ENCODE assay signal across 18 cellular contexts in the genomic region with DNA sequence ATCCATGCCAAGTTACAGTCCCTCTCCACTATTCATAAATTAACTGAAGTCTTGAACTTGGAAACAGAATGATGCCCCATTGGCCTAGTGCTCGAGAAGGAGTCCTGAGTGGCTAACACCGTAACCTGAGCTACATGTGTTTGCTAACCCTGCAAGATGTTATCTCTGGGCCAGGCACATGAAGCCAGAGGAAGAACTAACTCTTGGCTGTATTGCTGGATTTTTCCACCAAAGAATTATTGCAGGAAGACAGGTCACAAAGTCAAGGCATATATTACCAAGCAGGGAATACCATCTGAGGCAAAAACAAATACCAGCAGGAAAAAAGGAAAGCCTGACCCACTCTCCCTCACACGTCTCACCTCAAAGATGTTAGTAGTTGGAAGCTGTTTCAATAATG.
"Had no signal": no experiment of that assay in that cellular context is flagged by ENCODE, and none has a peak within 500 bp of the region (broad histone marks: within the 10 kb centered on the region; RNA-seq: fewer than 3 reads in every experiment).

No MANE protein-coding gene starts in this region.

- DNase-seq: activated CD4-positive, alpha-beta T cell treated with anti-CD3 and anti-CD28 coated beads for 36 hours; activated CD4-positive, alpha-beta T cell treated with anti-CD3 and anti-CD28 coated beads, Interleukin-2, amount 50 U/mL, for 4 hours; activated CD8-positive, alpha-beta memory T cell treated with anti-CD3 and anti-CD28 coated beads for 24 hours; activated CD8-positive, alpha-beta memory T cell treated with anti-CD3 and anti-CD28 coated beads, Interleukin-2, amount 50 U/mL, for 4 hours; activated T-cell treated with anti-CD3 and anti-CD28 coated beads, Interleukin-2, amount 50 U/mL, for 24 hours; aorta; heart right ventricle; islet precursor cell; left colon; naive thymus-derived CD8-positive, alpha-beta T cell; stimulated activated CD4-positive, alpha-beta T cell treated with anti-CD3 and anti-CD28 coated beads, Interleukin-4, amount 100 ng/mL, for 24 hours; stimulated activated naive CD4-positive, alpha-beta T cell treated with Interleukin-2 at 50 U/mL for 16 hours; T-helper 9 cell had no signal

- ATAC-seq: activated CD4-positive, alpha-beta T cell treated with anti-CD3 and anti-CD28 coated beads for 36 hours; activated naive CD4-positive, alpha-beta T cell treated with anti-CD3 and anti-CD28 coated beads, Interleukin-2, amount 50 U/mL, for 72 hours; activated T-helper 17 cell treated with anti-CD3 and anti-CD28 coated beads, Interleukin-2, amount 50 U/mL, for 72 hours; heart right ventricle; left colon; naive thymus-derived CD8-positive, alpha-beta T cell; WTC11 had no signal

- H3K36me3 ChIP-seq: heart right ventricle, thoracic aorta had no signal

- H3K9me3 ChIP-seq: thoracic aorta had no signal

- H3K27ac ChIP-seq: heart right ventricle, thoracic aorta had no signal

- H3K4me3 ChIP-seq: heart right ventricle, lung, thoracic aorta had no signal

- H3K27me3 ChIP-seq: heart right ventricle had no signal
